31 cellular contexts compared by ENCODE assay signal in the genomic region with DNA sequence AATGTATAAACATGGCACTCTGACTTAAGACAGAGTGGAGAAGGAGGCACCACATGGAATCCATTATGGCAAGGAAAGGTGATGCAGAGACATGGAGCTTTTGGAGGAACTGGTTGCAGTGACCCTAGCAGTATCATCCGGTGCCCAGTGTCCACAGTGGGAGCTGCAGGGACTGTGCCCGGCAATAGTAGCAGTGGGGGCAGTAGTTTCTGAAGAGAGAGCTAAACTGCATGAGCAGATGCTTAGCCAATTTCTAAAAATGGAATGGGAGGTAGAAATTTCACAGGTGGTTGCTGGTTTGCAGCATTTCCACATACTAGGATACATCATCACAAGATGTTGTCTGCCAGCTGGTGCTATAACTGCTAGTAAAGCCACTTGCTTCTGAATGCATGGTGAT.
"Had no signal": no experiment of that assay in that cellular context is flagged by ENCODE, and none has a peak within 500 bp of the region (broad histone marks: within the 10 kb centered on the region; RNA-seq: fewer than 3 reads in every experiment).

No MANE protein-coding gene starts in this region.

- H3K27me3 ChIP-seq: brain microvascular endothelial cell, dorsolateral prefrontal cortex, esophagus muscularis mucosa, foreskin keratinocyte, gastrocnemius medialis, heart left ventricle had no signal

- H3K4me3 ChIP-seq: coronary artery, dorsolateral prefrontal cortex, esophagus muscularis mucosa, gastrocnemius medialis, heart left ventricle had no signal

- ATAC-seq: activated CD4-positive, CD25-positive, alpha-beta regulatory T cell treated with anti-CD3 and anti-CD28 coated beads, Interleukin-2, amount 50 U/mL, for 24 hours; activated T-cell treated with anti-CD3 and anti-CD28 coated beads, Interleukin-2, amount 50 U/mL, for 72 hours; foreskin keratinocyte; heart left ventricle; T-helper 17 cell had no signal

- H3K9me3 ChIP-seq: esophagus muscularis mucosa, gastrocnemius medialis, heart left ventricle had no signal

- DNase-seq: activated B cell treated with CpG ODN at 0.5 μM for 24 hours; activated CD4-positive, alpha-beta memory T cell treated with anti-CD3 and anti-CD28 coated beads, Interleukin-2, amount 10 ng/mL, durations not matched to agents 7 days and 5 days; activated CD4-positive, alpha-beta T cell treated with anti-CD3 and anti-CD28 coated beads for 48 hours; activated CD8-positive, alpha-beta memory T cell treated with anti-CD3 and anti-CD28 coated beads, Interleukin-2, amount 50 U/mL, for 48 hours; activated effector memory CD4-positive, alpha-beta T cell treated with Interleukin-2 at 50 U/mL for 16 hours; activated gamma-delta T cell treated with Interleukin-2 at 50 U/mL for 16 hours; activated naive CD4-positive, alpha-beta T cell treated with anti-CD3 and anti-CD28 coated beads, Interleukin-2, amount 50 U/mL, for 16 hours; activated naive CD4-positive, alpha-beta T cell treated with Interleukin-2 at 50 U/mL for 16 hours; activated T-cell treated with anti-CD3 and anti-CD28 coated beads for 4 hours; activated T-cell treated with anti-CD3 and anti-CD28 coated beads, Interleukin-2, amount 50 U/mL, for 24 hours; activated T-cell treated with anti-CD3 and anti-CD28 coated beads, Interleukin-2, amount 50 U/mL, for 72 hours; amniotic stem cell; anterior cingulate cortex; brain microvascular endothelial cell; dorsolateral prefrontal cortex; effector memory CD4-positive, alpha-beta T cell; erythroblast; foreskin keratinocyte; gastrocnemius medialis; glutamatergic neuron; heart left ventricle; T-helper 17 cell; T1000; WERI-Rb-1 had no signal

- H3K4me3 Mint-ChIP-seq: activated B cell treated with CpG ODN at 0.5 μM for 24 hours; activated CD4-positive, alpha-beta memory T cell treated with anti-CD3 and anti-CD28 coated beads, Interleukin-2, amount 10 ng/mL, durations not matched to agents 7 days and 5 days; activated naive CD8-positive, alpha-beta T cell; activated T-cell treated with anti-CD3 and anti-CD28 coated beads, Interleukin-2, amount 50 U/mL, for 24 hours; activated T-cell treated with anti-CD3 and anti-CD28 coated beads, Interleukin-2, amount 50 U/mL, for 72 hours; central memory CD8-positive, alpha-beta T cell; dendritic cell treated with granulocyte-macrophage colony-stimulating factor and Interleukin-4, amounts not matched to agents 40 ng/mL and 50 ng/mL, for 4 days; T-helper 17 cell; T-helper 2 cell treated with Interferon-gamma antibody and Interleukin-4, amounts not matched to agents 5 μg/mL and 100 μg/mL, for 36 hours had no signal

- H3K27ac ChIP-seq: brain microvascular endothelial cell, coronary artery, dorsolateral prefrontal cortex, esophagus muscularis mucosa, foreskin keratinocyte, gastrocnemius medialis, heart left ventricle, WERI-Rb-1 had no signal

- H3K9me3 Mint-ChIP-seq: activated B cell treated with CpG ODN at 0.5 μM for 24 hours; activated CD4-positive, alpha-beta memory T cell treated with anti-CD3 and anti-CD28 coated beads, Interleukin-2, amount 10 ng/mL, durations not matched to agents 7 days and 5 days; activated T-cell treated with anti-CD3 and anti-CD28 coated beads, Interleukin-2, amount 50 U/mL, for 24 hours; activated T-cell treated with anti-CD3 and anti-CD28 coated beads, Interleukin-2, amount 50 U/mL, for 72 hours; central memory CD8-positive, alpha-beta T cell; dendritic cell treated with granulocyte-macrophage colony-stimulating factor and Interleukin-4, amounts not matched to agents 40 ng/mL and 50 ng/mL, for 4 days; T-helper 2 cell treated with Interferon-gamma antibody and Interleukin-4, amounts not matched to agents 5 μg/mL and 100 μg/mL, for 36 hours had no signal

- H3K27me3 Mint-ChIP-seq: activated B cell treated with CpG ODN at 0.5 μM for 24 hours; activated CD4-positive, alpha-beta memory T cell treated with anti-CD3 and anti-CD28 coated beads, Interleukin-2, amount 10 ng/mL, durations not matched to agents 7 days and 5 days; activated naive CD8-positive, alpha-beta T cell; activated T-cell treated with anti-CD3 and anti-CD28 coated beads, Interleukin-2, amount 50 U/mL, for 24 hours; central memory CD8-positive, alpha-beta T cell; dendritic cell treated with granulocyte-macrophage colony-stimulating factor and Interleukin-4, amounts not matched to agents 40 ng/mL and 50 ng/mL, for 4 days; T-helper 17 cell had no signal

- H3K36me3 ChIP-seq: WERI-Rb-1 had no signal

- H3K27ac Mint-ChIP-seq: activated B cell treated with CpG ODN at 0.5 μM for 24 hours; activated CD4-positive, alpha-beta memory T cell treated with anti-CD3 and anti-CD28 coated beads, Interleukin-2, amount 10 ng/mL, durations not matched to agents 7 days and 5 days; dendritic cell treated with granulocyte-macrophage colony-stimulating factor and Interleukin-4, amounts not matched to agents 40 ng/mL and 50 ng/mL, for 4 days; T-helper 17 cell; T-helper 2 cell treated with Interferon-gamma antibody and Interleukin-4, amounts not matched to agents 5 μg/mL and 100 μg/mL, for 36 hours had no signal

- H3K4me1 Mint-ChIP-seq: activated B cell treated with CpG ODN at 0.5 μM for 24 hours; activated CD4-positive, alpha-beta memory T cell treated with anti-CD3 and anti-CD28 coated beads, Interleukin-2, amount 10 ng/mL, durations not matched to agents 7 days and 5 days; central memory CD8-positive, alpha-beta T cell had no signal

- H3K4me1 ChIP-seq: esophagus muscularis mucosa, foreskin keratinocyte, gastrocnemius medialis had no signal
